8 cellular contexts compared by ENCODE assay signal in the genomic region with DNA sequence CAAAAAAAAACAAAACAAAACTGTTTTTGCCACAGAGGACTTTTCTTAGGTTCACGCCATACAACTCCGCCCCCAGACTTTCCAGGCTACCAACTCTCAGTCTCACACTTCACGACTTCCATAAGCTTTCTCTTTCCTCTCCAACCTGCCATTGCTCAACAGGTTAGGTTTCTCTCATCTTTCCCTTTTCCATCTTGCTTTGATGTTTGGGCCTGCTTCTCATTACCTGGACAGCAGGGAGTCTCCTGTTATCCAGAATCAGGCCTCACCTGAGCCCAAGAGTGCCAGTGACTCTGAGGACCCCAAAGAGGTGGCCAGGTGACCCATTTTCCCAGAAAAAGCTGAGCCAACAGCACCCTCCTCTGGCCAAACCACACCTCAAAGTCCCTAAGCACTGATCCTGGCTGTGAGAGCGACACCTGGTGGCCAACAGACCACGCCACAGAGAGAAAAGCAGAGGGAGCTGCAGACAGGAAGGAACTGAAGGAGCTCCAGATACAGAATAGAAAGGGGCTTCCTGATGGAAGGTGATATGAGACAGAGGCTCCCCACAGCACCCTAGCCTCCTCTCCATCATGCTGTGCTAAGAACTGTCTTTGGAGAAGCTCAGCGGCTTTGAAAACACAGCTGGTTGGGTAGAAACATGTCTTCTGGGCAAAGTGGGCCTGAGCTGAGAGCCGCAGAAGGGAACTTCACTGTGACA. TPM values are rescaled to one million over a fixed set of nuclear protein-coding genes. Genes with fewer than 3 reads are reported as not detected.
DNase-seq lines count a peak whose midpoint lies in the region; ATAC-seq, FAIRE-seq and TF ChIP-seq lines count a peak whose summit lies in the region.

No MANE protein-coding gene starts in this region.

- peak; percentile 42 for FAIRE-seq in TTC549 (lab: Jason Lieb, UNC)

- H3K27ac Mint-ChIP-seq in brain, result no peak overlapping the region

- peaks cover 13% of the 10 kb centered on the region; the same call in 1 of the 2 replicates for H3K36me3 ChIP-seq in iPS DF 6.9 (ENCODE audit: control insufficient read depth, insufficient read depth, low read length)

- H3K27me3 ChIP-seq in iPS DF 6.9 (ENCODE audit: control insufficient read depth, insufficient read depth, low read length), result no peaks in the 10 kb centered on the region

- peaks cover 4% of the 10 kb centered on the region for H3K4me1 ChIP-seq in iPS DF 6.9 (ENCODE audit: control insufficient read depth, insufficient read depth, low read length)

- WGBS in iPS DF 6.9 (ENCODE audit: insufficient coverage, insufficient read length), result no CpG with 5 or more reads among the region's 7 CpGs

- no peaks in the 10 kb centered on the region for H3K9me3 ChIP-seq in iPS DF 6.9 (ENCODE audit: control insufficient read depth, insufficient read depth, low read length)

- no peaks in the 10 kb centered on the region for H3K36me3 Mint-ChIP-seq in brain

- H3K27ac ChIP-seq in iPS DF 6.9 (ENCODE audit: low read length) (no peak overlapping the region), skin epidermis (peak overlapping the region in 15 of 21 experiments; percentile 11 to 98 (median 76))

- peak; percentile 63 to 70 for DNase-seq in NCI-H2081 (lab: John Stamatoyannopoulos, UW)
- no peak for DNase-seq in NCI-H2081 treated with DMSO at 0.1 percent for 48 hours (lab: John Stamatoyannopoulos, UW)
- DNase-seq in NCI-H2029 treated with DMSO at 0.1 percent for 48 hours (lab: John Stamatoyannopoulos, UW), result peak; percentile 33
- DNase-seq in iPS DF 6.9 (ENCODE audit: low read depth, low spot score), result peak; percentile 96

- peak; percentile 100 for TF ChIP-seq CTCF in brain (conservative IDR thresholded peaks at IDR 0.05)

- no peak overlapping the region for H3K4me3 ChIP-seq in iPS DF 6.9 (ENCODE audit: low read length)
- no peak overlapping the region for H3K4me3 ChIP-seq in skin epidermis

- H3K27me3 Mint-ChIP-seq in brain, result peaks cover 10% of the 10 kb centered on the region

- H3K9me3 Mint-ChIP-seq in brain, result no peaks in the 10 kb centered on the region

- H3K4me3 Mint-ChIP-seq in brain, result no peak overlapping the region

- no peak for ATAC-seq in HG02884 (IDR thresholded peaks at IDR 0.05; ENCODE audit: unreplicated experiment)

- H3K4me1 Mint-ChIP-seq in brain, result peaks cover 57% of the 10 kb centered on the region

RNA-seq across cellular contexts. Expression of a gene that starts 4.0 kb away (rescaled TPM):
- 11.4 TPM for polyA plus RNA-seq in brain (ENCODE audit: insufficient read depth, low read depth, low replicate concordance)

RNA-seq across cellular contexts. Expression of a gene that starts 4.1 kb away (rescaled TPM):
- 232 TPM for polyA plus RNA-seq in brain (ENCODE audit: insufficient read depth, low read depth, low replicate concordance)

RNA-seq across cellular contexts. Expression of a gene that starts 6.0 kb away (rescaled TPM):
- 70.1 TPM for polyA plus RNA-seq in brain (ENCODE audit: insufficient read depth, low read depth, low replicate concordance)

RNA-seq across cellular contexts. Expression of a gene that starts 10.6 kb away (rescaled TPM):
- polyA plus RNA-seq in brain (ENCODE audit: insufficient read depth, low read depth, low replicate concordance), result 5.9 TPM
